1 cellular context compared by ENCODE assay signal in genomic region chr4:65391382-65391781, GRCh38.
TF ChIP-seq lines count a peak whose summit lies in the region.

No MANE protein-coding gene starts in this region.

TF ChIP-seq in GM23338, 12 proteins besides CTCF, POLR2A, EP300 and RAD21 (continued from another document):
- TF ChIP-seq REST (IDR thresholded peaks at IDR 0.05; ENCODE audit: unreplicated experiment) (no peak), ZNF331 (CRISPR knock-in tag; IDR thresholded peaks at IDR 0.05; ENCODE audit: low read depth) (no peak), JUNB (IDR thresholded peaks at IDR 0.05; ENCODE audit: unreplicated experiment) (no peak)
